19 cellular contexts compared by ENCODE assay signal in the genomic region with DNA sequence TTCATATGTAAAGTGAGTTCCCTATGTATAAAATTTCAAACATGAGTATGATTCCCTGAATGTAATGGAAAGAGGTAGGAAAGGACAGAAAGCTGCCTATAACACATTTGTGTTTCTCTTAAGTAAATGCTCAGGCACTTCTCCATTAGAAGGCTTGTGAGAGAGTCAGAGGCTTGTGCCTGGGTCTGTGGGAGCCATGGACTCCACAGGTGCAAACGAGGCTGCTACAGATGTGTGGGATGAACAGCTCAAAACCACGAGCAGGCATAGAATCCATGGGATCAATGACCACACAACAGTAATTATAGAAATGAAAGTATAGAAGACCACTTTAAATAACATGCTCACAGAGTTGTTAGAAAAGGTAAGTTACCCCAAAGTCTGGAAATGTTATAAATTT.
"Had no signal": no experiment of that assay in that cellular context is flagged by ENCODE, and none has a peak within 500 bp of the region (broad histone marks: within the 10 kb centered on the region; RNA-seq: fewer than 3 reads in every experiment).

No MANE protein-coding gene starts in this region.

- H3K36me3 ChIP-seq: brain microvascular endothelial cell, cardiac muscle cell had no signal

- ATAC-seq: PC-3 had no signal

- H3K27me3 Mint-ChIP-seq: activated CD4-positive, alpha-beta memory T cell treated with anti-CD3 and anti-CD28 coated beads, Interleukin-2, amount 10 ng/mL, durations not matched to agents 7 days and 5 days; activated naive CD8-positive, alpha-beta T cell treated with anti-CD3 and anti-CD28 coated beads for 36 hours had no signal

- H3K4me3 Mint-ChIP-seq: activated CD4-positive, alpha-beta memory T cell treated with anti-CD3 and anti-CD28 coated beads, Interleukin-2, amount 10 ng/mL, durations not matched to agents 7 days and 5 days; activated naive CD8-positive, alpha-beta T cell treated with anti-CD3 and anti-CD28 coated beads for 36 hours; T-helper 1 cell treated with Interleukin-12 subunit alpha and Interleukin-12 subunit beta and Interleukin-4 antibody, amounts not matched to agents 30 μg/mL and 1 μg/mL, for 36 hours had no signal

- H3K27ac ChIP-seq: brain microvascular endothelial cell had no signal

- H3K27ac Mint-ChIP-seq: activated CD4-positive, alpha-beta memory T cell treated with anti-CD3 and anti-CD28 coated beads, Interleukin-2, amount 10 ng/mL, durations not matched to agents 7 days and 5 days; T-helper 1 cell treated with Interleukin-12 subunit alpha and Interleukin-12 subunit beta and Interleukin-4 antibody, amounts not matched to agents 30 μg/mL and 1 μg/mL, for 36 hours had no signal

- H3K9me3 Mint-ChIP-seq: activated CD4-positive, alpha-beta memory T cell treated with anti-CD3 and anti-CD28 coated beads, Interleukin-2, amount 10 ng/mL, durations not matched to agents 7 days and 5 days; T-helper 1 cell treated with Interleukin-12 subunit alpha and Interleukin-12 subunit beta and Interleukin-4 antibody, amounts not matched to agents 30 μg/mL and 1 μg/mL, for 36 hours had no signal

- H3K27me3 ChIP-seq: brain microvascular endothelial cell, cardiac muscle cell had no signal

- DNase-seq: activated CD4-positive, alpha-beta memory T cell treated with anti-CD3 and anti-CD28 coated beads, Interleukin-2, amount 10 ng/mL, durations not matched to agents 7 days and 5 days; activated CD4-positive, alpha-beta T cell treated with anti-CD3 and anti-CD28 coated beads, Interleukin-2, amount 50 U/mL, for 1 hour; activated CD4-positive, CD25-positive, alpha-beta regulatory T cell; activated effector memory CD4-positive, alpha-beta T cell treated with anti-CD3 and anti-CD28 coated beads, Interleukin-2, amount 50 U/mL, for 16 hours; activated naive CD4-positive, alpha-beta T cell treated with Interleukin-2 at 50 U/mL for 16 hours; activated naive CD8-positive, alpha-beta T cell treated with anti-CD3 and anti-CD28 coated beads for 36 hours; activated T-cell treated with anti-CD3 and anti-CD28 coated beads for 4 hours; brain microvascular endothelial cell; KG1; NCI-H1092; NCI-H1417; NCI-H2029; NCI-H446; NCI-H524; PC-3; SHP77 treated with DMSO at 0.1 percent for 48 hours; T-helper 9 cell had no signal

- H3K4me3 ChIP-seq: cardiac muscle cell had no signal
